15 cellular contexts compared by ENCODE assay signal in genomic region chr1:55474168-55474786, GRCh38.
A peak's percentile ranks its signal among the peaks of the same experiment; 100 is the strongest.
DNase-seq lines count a peak whose midpoint lies in the region; ATAC-seq and TF ChIP-seq lines count a peak whose summit lies in the region.
"Had no signal": no experiment of that assay in that cellular context is flagged by ENCODE, and none has a peak within 500 bp of the region (broad histone marks: within the 10 kb centered on the region; RNA-seq: fewer than 3 reads in every experiment).

No MANE protein-coding gene starts in this region.

- no peak for TF ChIP-seq CTCF in RWPE1 (conservative IDR thresholded peaks at IDR 0.05; ENCODE audit: low read depth)

- POLR2A ChIA-PET in RWPE1 (lab: Yijun Ruan, JAX; ENCODE audit: low non-redundant PET), result interaction anchor here (0.5 kb wide), 1 partner anchor 870 kb away, joined by 4 read pairs; no protein-coding TSS in a partner anchor

- no peak overlapping the region for H3K27ac Mint-ChIP-seq in stimulated activated naive CD8-positive, alpha-beta T cell treated with anti-CD3 and anti-CD28 coated beads, Interleukin-15, amount 100 ng/mL, for 72 hours
- H3K27ac Mint-ChIP-seq: IgD-negative memory B cell had no signal

- DNase-seq in HUDEP-2 (lab: John Stamatoyannopoulos, UW; ENCODE audit: unreplicated experiment in 76 of 76) (peak in 48 of 76 experiments; percentile 1 to 81 (median 52)), RWPE1 (ENCODE audit: low spot score) (peak; percentile 25), erythroblast (lab: John Stamatoyannopoulos, UW) (peak; percentile 56 to 66), stromal cell of bone marrow (ENCODE audit: low read depth) (peak; percentile 49), GM19240 (ENCODE audit: insufficient read length, low spot score) (no peak)
- DNase-seq in stimulated activated naive CD8-positive, alpha-beta T cell treated with anti-CD3 and anti-CD28 coated beads, Interleukin-15, amount 100 ng/mL, for 72 hours, result no peak
- DNase-seq: activated T-cell treated with anti-CD3 and anti-CD28 coated beads, Interleukin-2, amount 50 U/mL, for 48 hours; effector memory CD4-positive, alpha-beta T cell; hypothalamus; NCI-H1930; nucleus accumbens had no signal

- no peak for TF ChIP-seq POLR2A in erythroblast (IDR thresholded peaks at IDR 0.05; ENCODE audit: low read length)

- no peak overlapping the region for H3K27ac ChIP-seq in RWPE1
- H3K27ac ChIP-seq: SK-N-MC, suprapubic skin had no signal

- CTCF ChIA-PET in RWPE1 (lab: Yijun Ruan, JAX), result no interaction called here

- no peaks in the 10 kb centered on the region for H3K9me3 Mint-ChIP-seq in stimulated activated naive CD8-positive, alpha-beta T cell treated with anti-CD3 and anti-CD28 coated beads, Interleukin-15, amount 100 ng/mL, for 72 hours
- H3K9me3 Mint-ChIP-seq: IgD-negative memory B cell had no signal

- H3K4me3 Mint-ChIP-seq in stimulated activated naive CD8-positive, alpha-beta T cell treated with anti-CD3 and anti-CD28 coated beads, Interleukin-15, amount 100 ng/mL, for 72 hours, result no peak overlapping the region
- H3K4me3 Mint-ChIP-seq: IgD-negative memory B cell had no signal

- no peak for ATAC-seq in stimulated activated naive CD8-positive, alpha-beta T cell treated with anti-CD3 and anti-CD28 coated beads, Interleukin-15, amount 100 ng/mL, for 72 hours
- ATAC-seq in GM19324 (IDR thresholded peaks at IDR 0.05; ENCODE audit: low FRiP score, unreplicated experiment), result no peak

- peaks cover 25% of the 10 kb centered on the region for H3K27me3 Mint-ChIP-seq in stimulated activated naive CD8-positive, alpha-beta T cell treated with anti-CD3 and anti-CD28 coated beads, Interleukin-15, amount 100 ng/mL, for 72 hours

- H3K4me1 Mint-ChIP-seq in stimulated activated naive CD8-positive, alpha-beta T cell treated with anti-CD3 and anti-CD28 coated beads, Interleukin-15, amount 100 ng/mL, for 72 hours, result no peaks in the 10 kb centered on the region

Comparison
In these comparisons a context has a peak if more than half of its experiments do, and no peak if none do; other contexts are left out.
1. DNase-seq: peak in HUDEP-2 (48 of 76), RWPE1 (single experiment), erythroblast (2 of 2) and stromal cell of bone marrow (single experiment); none in GM19240 (single experiment) and stimulated activated naive CD8-positive, alpha-beta T cell treated with anti-CD3 and anti-CD28 coated beads, Interleukin-15, amount 100 ng/mL, for 72 hours (0 of 2).